In the genomic region with DNA sequence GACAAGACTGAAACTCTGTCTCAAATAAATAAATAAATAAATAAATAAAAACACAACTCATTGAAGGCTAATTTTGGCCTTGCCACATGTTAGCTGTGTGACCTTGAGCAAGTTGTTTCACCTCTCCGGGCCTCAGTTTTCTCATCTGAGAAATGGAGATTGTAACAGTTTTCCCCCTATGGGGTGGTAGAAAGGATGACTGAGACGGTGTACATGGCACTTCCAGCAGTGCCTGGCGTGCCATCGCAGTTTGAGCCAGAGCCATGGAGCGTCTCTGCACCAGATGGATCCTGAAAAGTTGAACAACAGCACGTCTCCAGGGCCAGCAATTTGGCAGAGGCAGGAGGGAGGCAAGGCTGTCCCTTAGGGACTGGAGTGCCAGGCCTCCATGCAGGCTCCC, we compare ENCODE assay signal across 19 cellular contexts. TPM values are rescaled to one million over a fixed set of nuclear protein-coding genes. Genes with fewer than 3 reads are reported as not detected.
DNase-seq lines count a peak whose midpoint lies in the region; ATAC-seq lines count a peak whose summit lies in the region.
"Had no signal": no experiment of that assay in that cellular context is flagged by ENCODE, and none has a peak within 500 bp of the region (broad histone marks: within the 10 kb centered on the region; RNA-seq: fewer than 3 reads in every experiment).

No MANE protein-coding gene starts in this region.

- H3K4me1 ChIP-seq in BLaER1 = peaks cover 89% of the 10 kb centered on the region

- H3K4me1 Mint-ChIP-seq in activated CD4-positive, alpha-beta T cell treated with anti-CD3 and anti-CD28 coated beads for 36 hours = peaks cover 54% of the 10 kb centered on the region
- H3K4me1 Mint-ChIP-seq in dendritic cell treated with granulocyte-macrophage colony-stimulating factor and Interleukin-4, amounts not matched to agents 40 ng/mL and 50 ng/mL, for 4 days (ENCODE audit: low read depth) = peaks cover 63% of the 10 kb centered on the region
- H3K4me1 Mint-ChIP-seq in immature natural killer cell = peaks cover 70 to 77% of the 10 kb centered on the region in 2 donors

- H3K9me3 Mint-ChIP-seq in activated CD4-positive, alpha-beta T cell treated with anti-CD3 and anti-CD28 coated beads for 36 hours (ENCODE audit: low read depth) = no peaks in the 10 kb centered on the region
- H3K9me3 Mint-ChIP-seq in dendritic cell treated with granulocyte-macrophage colony-stimulating factor and Interleukin-4, amounts not matched to agents 40 ng/mL and 50 ng/mL, for 4 days = no peaks in the 10 kb centered on the region
- H3K9me3 Mint-ChIP-seq in immature natural killer cell = no peaks in the 10 kb centered on the region

- DNase-seq in activated CD4-positive, alpha-beta T cell treated with anti-CD3 and anti-CD28 coated beads for 36 hours = no peak
- no peak for DNase-seq in activated CD4-positive, alpha-beta T cell treated with anti-CD3 and anti-CD28 coated beads for 1 hour
- DNase-seq in NCI-H1694 treated with DMSO at 0.1 percent for 48 hours (lab: John Stamatoyannopoulos, UW) = peak; percentile 49
- DNase-seq in ureter (ENCODE audit: low spot score) = no peak
- DNase-seq in immature natural killer cell = no peak
- DNase-seq: 8988T, H7, Kasumi-1, MM.1S, NCI-H1105, NCI-H187, NCI-H748 treated with DMSO at 0.1 percent for 48 hours, RPMI8226 had no signal

- intact Hi-C loops in activated CD4-positive, alpha-beta T cell treated with anti-CD3 and anti-CD28 coated beads for 36 hours (cut with DNase I, micrococcal nuclease) = no loop called here
- intact Hi-C loops in dendritic cell treated with granulocyte-macrophage colony-stimulating factor and Interleukin-4, amounts not matched to agents 40 ng/mL and 50 ng/mL, for 4 days (cut with micrococcal nuclease) = no loop called here

- no peaks in the 10 kb centered on the region for H3K27me3 ChIP-seq in BLaER1

- CTCF ChIA-PET in activated CD4-positive, alpha-beta T cell treated with anti-CD3 and anti-CD28 coated beads for 36 hours (lab: Charles Lee) = no interaction called here

- H4K20me1 ChIP-seq in BLaER1 = no peaks in the 10 kb centered on the region

- H3K4me3 ChIP-seq in BLaER1 = no peak overlapping the region

- H3K27ac ChIP-seq in BLaER1 = no peak overlapping the region

- peak overlapping the region; percentile 39 for H3K27ac Mint-ChIP-seq in activated CD4-positive, alpha-beta T cell treated with anti-CD3 and anti-CD28 coated beads for 36 hours
- H3K27ac Mint-ChIP-seq in dendritic cell treated with granulocyte-macrophage colony-stimulating factor and Interleukin-4, amounts not matched to agents 40 ng/mL and 50 ng/mL, for 4 days = peak overlapping the region; percentile 41
- peak overlapping the region in 1 of 6 donors; percentile 31 for H3K27ac Mint-ChIP-seq in immature natural killer cell

- no peaks in the 10 kb centered on the region for H3K36me3 Mint-ChIP-seq in activated CD4-positive, alpha-beta T cell treated with anti-CD3 and anti-CD28 coated beads for 36 hours (ENCODE audit: low read depth)
- no peaks in the 10 kb centered on the region for H3K36me3 Mint-ChIP-seq in dendritic cell treated with granulocyte-macrophage colony-stimulating factor and Interleukin-4, amounts not matched to agents 40 ng/mL and 50 ng/mL, for 4 days (ENCODE audit: low read depth)
- no peaks in the 10 kb centered on the region for H3K36me3 Mint-ChIP-seq in immature natural killer cell

- POLR2A ChIA-PET in activated CD4-positive, alpha-beta T cell treated with anti-CD3 and anti-CD28 coated beads for 36 hours (lab: Charles Lee) = interaction anchor here (0.6 to 4.6 kb wide), 2 partner anchors 12 to 261 kb away, joined by 3 to 27 read pairs; no protein-coding TSS in a partner anchor

- H3K36me3 ChIP-seq in BLaER1 = no peaks in the 10 kb centered on the region

- H3K9me3 ChIP-seq in BLaER1 = no peaks in the 10 kb centered on the region

- no peak overlapping the region for H3K4me3 Mint-ChIP-seq in activated CD4-positive, alpha-beta T cell treated with anti-CD3 and anti-CD28 coated beads for 36 hours
- no peak overlapping the region for H3K4me3 Mint-ChIP-seq in dendritic cell treated with granulocyte-macrophage colony-stimulating factor and Interleukin-4, amounts not matched to agents 40 ng/mL and 50 ng/mL, for 4 days
- H3K4me3 Mint-ChIP-seq in immature natural killer cell = no peak overlapping the region

- ATAC-seq in activated CD4-positive, alpha-beta T cell treated with anti-CD3 and anti-CD28 coated beads for 36 hours = no peak
- no peak for ATAC-seq in GM19395 (IDR thresholded peaks at IDR 0.05; ENCODE audit: unreplicated experiment)

- no peak overlapping the region for H3K9ac ChIP-seq in BLaER1

- H3K4me2 ChIP-seq in BLaER1 = peak overlapping the region; percentile 92

- no peaks in the 10 kb centered on the region for H3K27me3 Mint-ChIP-seq in activated CD4-positive, alpha-beta T cell treated with anti-CD3 and anti-CD28 coated beads for 36 hours
- peaks cover 3% of the 10 kb centered on the region for H3K27me3 Mint-ChIP-seq in dendritic cell treated with granulocyte-macrophage colony-stimulating factor and Interleukin-4, amounts not matched to agents 40 ng/mL and 50 ng/mL, for 4 days
- peaks cover 2 to 9% (median 2%) of the 10 kb centered on the region in 3 donors for H3K27me3 Mint-ChIP-seq in immature natural killer cell (ENCODE audit: low read depth in 3 of 3)

RNA-seq across cellular contexts. Expression of a gene that starts 19.6 kb away (rescaled TPM):
- 100 to 1,000 TPM in 1 of 2 experiments, 10 to 100 TPM in 1; 100.0 to 103 TPM for total RNA-seq in activated CD4-positive, alpha-beta T cell treated with anti-CD3 and anti-CD28 coated beads for 36 hours
- total RNA-seq in ureter = 6.9 TPM
- polyA plus RNA-seq in immature natural killer cell = 10 to 100 TPM; 14.0 to 24.4 (median 14.5) TPM

RNA-seq across cellular contexts. Expression of a gene that starts 32.7 kb away (rescaled TPM):
- not detected for total RNA-seq in activated CD4-positive, alpha-beta T cell treated with anti-CD3 and anti-CD28 coated beads for 36 hours
- not detected for total RNA-seq in ureter
- polyA plus RNA-seq in immature natural killer cell = not detected
- total RNA-seq: Daoy, H7, NCI-H460 had no signal
- polyA plus RNA-seq: BJ had no signal

RNA-seq across cellular contexts. Expression of a gene that starts 37.0 kb away (rescaled TPM):
- not detected for total RNA-seq in activated CD4-positive, alpha-beta T cell treated with anti-CD3 and anti-CD28 coated beads for 36 hours
- not detected for total RNA-seq in ureter
- not detected for polyA plus RNA-seq in immature natural killer cell
- total RNA-seq: Daoy, H7, NCI-H460 had no signal
- polyA plus RNA-seq: BJ had no signal

RNA-seq across cellular contexts. Expression of a gene that starts 39.8 kb away (rescaled TPM):
- not detected for total RNA-seq in activated CD4-positive, alpha-beta T cell treated with anti-CD3 and anti-CD28 coated beads for 36 hours
- total RNA-seq in ureter = not detected
- not detected for polyA plus RNA-seq in immature natural killer cell
- total RNA-seq: Daoy, H7, NCI-H460 had no signal
- polyA plus RNA-seq: BJ had no signal

RNA-seq across cellular contexts. Expression of a gene that starts 44.7 kb away (rescaled TPM):
- not detected for total RNA-seq in activated CD4-positive, alpha-beta T cell treated with anti-CD3 and anti-CD28 coated beads for 36 hours
- not detected for total RNA-seq in ureter
- not detected for polyA plus RNA-seq in immature natural killer cell
- total RNA-seq: Daoy, H7, NCI-H460 had no signal
- polyA plus RNA-seq: BJ had no signal

Comparison
In these comparisons a context has a peak if more than half of its experiments do, and no peak if none do; other contexts are left out.
1. RNA of a gene that starts 19.6 kb away (total RNA-seq): 100.0 to 103 TPM in activated CD4-positive, alpha-beta T cell treated with anti-CD3 and anti-CD28 coated beads for 36 hours; 6.9 TPM in ureter (single experiment); every median in the first group is over 10 times any median in the second.